21 cellular contexts compared by ENCODE assay signal in genomic region chr2:19649107-19649506, GRCh38.
DNase-seq lines count a peak whose midpoint lies in the region; ATAC-seq, FAIRE-seq and TF ChIP-seq lines count a peak whose summit lies in the region.
"Had no signal": no experiment of that assay in that cellular context is flagged by ENCODE, and none has a peak within 500 bp of the region (broad histone marks: within the 10 kb centered on the region; RNA-seq: fewer than 3 reads in every experiment).

No MANE protein-coding gene starts in this region.

- in situ Hi-C loops in astrocyte of the spinal cord (cut with HindIII; ENCODE audit: low sequenced_read_pairs): no loop called here

- TF ChIP-seq CTCF in left ventricle myocardium inferior (IDR thresholded peaks at IDR 0.05; ENCODE audit: borderline replicate concordance) (no peak), heart left ventricle (IDR thresholded peaks at IDR 0.05) (no peak), astrocyte of the spinal cord (IDR thresholded peaks at IDR 0.05; ENCODE audit: low read depth, low read length) (no peak), fibroblast of villous mesenchyme (IDR thresholded peaks at IDR 0.05; ENCODE audit: insufficient read depth, low read depth, low read length) (no peak)

- H3K27me3 ChIP-seq in left ventricle myocardium inferior (ENCODE audit: low read depth) (no peaks in the 10 kb centered on the region), heart left ventricle (no peaks in the 10 kb centered on the region), small intestine (ENCODE audit: control insufficient read depth in 2 of 2, insufficient read depth in 2 of 2, low read length in 2 of 2) (peaks cover 0 to 3% of the 10 kb centered on the region in 2 donors), H7 (ENCODE audit: control insufficient read depth, insufficient read depth, low read length) (no peaks in the 10 kb centered on the region)
- H3K27me3 ChIP-seq: body of pancreas had no signal

- ATAC-seq in heart left ventricle: no peak
- ATAC-seq in HG02870 (IDR thresholded peaks at IDR 0.05; ENCODE audit: unreplicated experiment): no peak
- ATAC-seq: natural killer cell had no signal

- H3K9me3 ChIP-seq in left ventricle myocardium inferior (replicated peaks) (peaks cover 9% of the 10 kb centered on the region), heart left ventricle (peaks cover 0 to 10% (median 0%) of the 10 kb centered on the region in 12 donors), small intestine (ENCODE audit: control insufficient read depth, low read depth) (no peaks in the 10 kb centered on the region)
- H3K9me3 ChIP-seq: body of pancreas, prostate gland had no signal

- intact Hi-C loops in left ventricle myocardium inferior (cut with micrococcal nuclease): no loop called here
- intact Hi-C loops in heart left ventricle (cut with DNase I): no loop called here

- FAIRE-seq in small intestine (lab: Jason Lieb, UNC): no peak

- H3K4me1 ChIP-seq in left ventricle myocardium inferior (peaks cover 24% of the 10 kb centered on the region), heart left ventricle (peaks cover 0 to 22% (median 8%) of the 10 kb centered on the region in 12 donors), small intestine (ENCODE audit: control insufficient read depth in 2 of 2, insufficient read depth in 1 of 2, low read depth in 1 of 2, low read length in 1 of 2) (no peaks in the 10 kb centered on the region)
- H3K4me1 ChIP-seq: body of pancreas, prostate gland had no signal

- H3K36me3 ChIP-seq in left ventricle myocardium inferior (no peaks in the 10 kb centered on the region), heart left ventricle (no peaks in the 10 kb centered on the region), small intestine (ENCODE audit: control insufficient read depth in 2 of 2, insufficient read depth in 2 of 2, low read length in 2 of 2) (no peaks in the 10 kb centered on the region), H7 (replicated peaks; ENCODE audit: control insufficient read depth, insufficient read depth, low read length) (no peaks in the 10 kb centered on the region)
- H3K36me3 ChIP-seq: prostate gland had no signal

- no peak for TF ChIP-seq POLR2A in heart left ventricle (IDR thresholded peaks at IDR 0.05)

- 88 to 97% (median 91%) methylated on average over 1 of the region's 1 CpG for WGBS in heart left ventricle, 4 donors
- WGBS in small intestine, 3 donors: 62 to 87% (median 81%) methylated on average over 1 of the region's 1 CpG

- H3K4me3 ChIP-seq in left ventricle myocardium inferior (no peak overlapping the region), heart left ventricle (no peak overlapping the region), astrocyte of the spinal cord (ENCODE audit: low read depth, low read length) (no peak overlapping the region), fibroblast of villous mesenchyme (ENCODE audit: low read depth, low read length) (no peak overlapping the region), small intestine (ENCODE audit: low read depth in 1 of 2, low read length in 2 of 2) (no peak overlapping the region), H7 (ENCODE audit: insufficient read depth, low read depth, low read length) (no peak overlapping the region)
- H3K4me3 ChIP-seq: body of pancreas, prostate gland had no signal

- no peak for DNase-seq in left ventricle myocardium inferior
- DNase-seq in heart left ventricle: no peak
- DNase-seq in astrocyte of the spinal cord (ENCODE audit: low read depth, low spot score): peak; percentile 84
- peak; percentile 42 for DNase-seq in fibroblast of villous mesenchyme (ENCODE audit: low read depth)
- no peak for DNase-seq in small intestine
- no peak for DNase-seq in stimulated activated CD4-positive, alpha-beta T cell treated with anti-CD3 and anti-CD28 coated beads, Interleukin-2, amount 100 ng/mL, for 24 hours
- DNase-seq in H7: no peak
- DNase-seq: activated CD8-positive, alpha-beta memory T cell treated with anti-CD3 and anti-CD28 coated beads, Interleukin-2, amount 50 U/mL, for 4 hours; activated naive CD4-positive, alpha-beta T cell; effector CD8-positive, alpha-beta T cell; GF-D8; immature natural killer cell; natural killer cell; NCI-H1436; NCI-H446 treated with DMSO at 0.1 percent for 48 hours; SIG-M5; stimulated activated CD4-positive, alpha-beta T cell treated with anti-CD3 and anti-CD28 coated beads, Interleukin-15, amount 100 ng/mL, for 24 hours; stimulated activated naive CD8-positive, alpha-beta T cell treated with anti-CD3 and anti-CD28 coated beads, Interleukin-15, amount 100 ng/mL, for 72 hours had no signal

- H3K27ac ChIP-seq in left ventricle myocardium inferior (replicated peaks) (peak overlapping the region; percentile 74), heart left ventricle (peak overlapping the region in 2 of 12 donors; percentile 1 to 79), small intestine (ENCODE audit: low read depth in 1 of 2, low read length in 1 of 2) (no peak overlapping the region)
- H3K27ac ChIP-seq: body of pancreas, prostate gland had no signal

Comparison
In these comparisons a context has a peak if more than half of its experiments do, and no peak if none do; other contexts are left out.
1. DNase-seq: peak in astrocyte of the spinal cord (single experiment) and fibroblast of villous mesenchyme (single experiment); none in left ventricle myocardium inferior (single experiment), heart left ventricle (0 of 5), small intestine (single experiment), stimulated activated CD4-positive, alpha-beta T cell treated with anti-CD3 and anti-CD28 coated beads, Interleukin-2, amount 100 ng/mL, for 24 hours (0 of 2) and H7 (single experiment).